Comparison of ENCODE assay signal across 16 cellular contexts in the genomic region with DNA sequence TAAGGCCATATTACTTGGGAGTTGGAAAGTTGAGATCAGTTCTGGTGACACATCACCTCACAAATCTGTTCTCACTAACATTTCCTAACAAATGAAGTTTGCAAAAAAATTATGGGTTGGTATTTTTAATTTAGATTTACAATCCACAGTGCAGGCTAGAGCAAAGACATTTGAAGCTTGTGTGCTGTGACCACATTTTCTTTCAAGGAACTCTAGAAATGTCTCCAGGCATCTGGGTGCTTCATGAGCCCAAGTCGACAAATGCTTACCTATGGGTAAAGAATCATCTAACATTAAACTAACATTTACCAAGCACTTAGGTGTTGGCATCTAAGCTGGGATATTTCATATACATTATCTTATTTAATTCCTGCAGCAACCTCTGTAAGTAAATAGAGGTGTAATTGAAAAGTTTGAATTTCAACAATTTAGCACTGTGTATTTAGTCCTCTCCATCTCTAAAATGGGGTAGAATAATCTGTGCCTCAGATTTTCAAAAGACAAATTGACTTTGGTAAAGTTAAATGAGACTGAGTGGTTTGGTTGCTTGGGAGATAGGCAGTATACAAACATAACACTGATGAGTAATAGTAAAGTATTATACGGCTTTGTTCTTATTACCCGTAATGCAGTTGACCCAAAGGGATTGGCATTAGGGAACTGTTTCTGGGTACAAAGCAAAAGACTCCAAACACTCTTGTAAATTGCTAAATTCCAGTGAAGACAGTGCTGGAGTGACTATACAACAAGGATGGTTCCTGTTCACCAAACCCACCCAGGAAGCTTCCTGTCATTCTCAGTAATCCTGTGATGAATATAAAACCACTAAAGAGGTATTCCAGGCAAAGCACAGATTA.
DNase-seq lines count a peak whose midpoint lies in the region; ATAC-seq and TF ChIP-seq lines count a peak whose summit lies in the region.
"Had no signal": no experiment of that assay in that cellular context is flagged by ENCODE, and none has a peak within 500 bp of the region (broad histone marks: within the 10 kb centered on the region; RNA-seq: fewer than 3 reads in every experiment).

No MANE protein-coding gene starts in this region.

- H4K20me1 ChIP-seq in GM23338 (replicated peaks; ENCODE audit: insufficient read depth) = no peaks in the 10 kb centered on the region; the same call in 1 of the 2 replicates

- ATAC-seq in activated CD4-positive, alpha-beta T cell treated with anti-CD3 and anti-CD28 coated beads for 36 hours = peak; percentile 19
- ATAC-seq in stimulated activated effector memory CD8-positive, alpha-beta T cell treated with anti-CD3 and anti-CD28 coated beads, Interleukin-12 subunit alpha, Interleukin-12 subunit beta, amount 100 ng/mL, for 72 hours = peak; percentile 80
- ATAC-seq in GM23338 (no peak), GM19463 (IDR thresholded peaks at IDR 0.05; ENCODE audit: unreplicated experiment) (no peak)
- ATAC-seq: HepG2 had no signal

- H3K9me2 ChIP-seq in GM23338 (ENCODE audit: insufficient read depth) = peaks cover 9% of the 10 kb centered on the region; the same call in 1 of the 2 replicates

- CTCF ChIA-PET in activated CD4-positive, alpha-beta T cell treated with anti-CD3 and anti-CD28 coated beads for 36 hours (lab: Charles Lee) = interaction anchor here (0.8 to 1.7 kb wide), 4 partner anchors 9 to 24 kb away, joined by 3 to 4 read pairs (median 4); no protein-coding TSS in a partner anchor

- no peak for DNase-seq in activated CD4-positive, alpha-beta T cell treated with anti-CD3 and anti-CD28 coated beads for 36 hours
- DNase-seq in activated CD4-positive, alpha-beta T cell treated with anti-CD3 and anti-CD28 coated beads for 4 hours = no peak
- DNase-seq in SK-MEL-5 (ENCODE audit: low read depth, low spot score) (peak; percentile 2), fibroblast of mammary gland (ENCODE audit: low read depth) (peak; percentile 17), T1000 (lab: John Stamatoyannopoulos, UW) (no peak), GM23338 (ENCODE audit: low spot score) (no peak)
- DNase-seq in stimulated activated effector memory CD8-positive, alpha-beta T cell treated with anti-CD3 and anti-CD28 coated beads, Interleukin-12 subunit alpha, Interleukin-12 subunit beta, amount 100 ng/mL, for 72 hours (ENCODE audit: low spot score in 2 of 2) = no peak
- DNase-seq: colonic mucosa, mesendoderm, NCI-H1048, NCI-H2227 treated with DMSO at 0.1 percent for 48 hours, ovary, transverse colon had no signal

- H3K4me1 Mint-ChIP-seq in activated CD4-positive, alpha-beta T cell treated with anti-CD3 and anti-CD28 coated beads for 36 hours = peaks cover 42% of the 10 kb centered on the region
- peaks cover 18% of the 10 kb centered on the region for H3K4me1 Mint-ChIP-seq in stimulated activated effector memory CD8-positive, alpha-beta T cell treated with anti-CD3 and anti-CD28 coated beads, Interleukin-12 subunit alpha, Interleukin-12 subunit beta, amount 100 ng/mL, for 72 hours
- H3K4me1 Mint-ChIP-seq in GM23338 = no peaks in the 10 kb centered on the region

- in situ Hi-C loops in SK-MEL-5 (cut with HindIII; ENCODE audit: low pct_unique_long_range_greater_than_20kb, low sequenced_read_pairs) = no loop called here

- no peak overlapping the region for H3K27ac Mint-ChIP-seq in activated CD4-positive, alpha-beta T cell treated with anti-CD3 and anti-CD28 coated beads for 36 hours
- no peak overlapping the region for H3K27ac Mint-ChIP-seq in stimulated activated effector memory CD8-positive, alpha-beta T cell treated with anti-CD3 and anti-CD28 coated beads, Interleukin-12 subunit alpha, Interleukin-12 subunit beta, amount 100 ng/mL, for 72 hours
- no peak overlapping the region for H3K27ac Mint-ChIP-seq in GM23338

- no peaks in the 10 kb centered on the region for H3K27me3 ChIP-seq in GM23338 (ENCODE audit: insufficient read depth)
- H3K27me3 ChIP-seq: colonic mucosa, ovary, transverse colon had no signal

- no peak overlapping the region for H3K4me3 Mint-ChIP-seq in activated CD4-positive, alpha-beta T cell treated with anti-CD3 and anti-CD28 coated beads for 36 hours
- no peak overlapping the region for H3K4me3 Mint-ChIP-seq in stimulated activated effector memory CD8-positive, alpha-beta T cell treated with anti-CD3 and anti-CD28 coated beads, Interleukin-12 subunit alpha, Interleukin-12 subunit beta, amount 100 ng/mL, for 72 hours
- no peak overlapping the region for H3K4me3 Mint-ChIP-seq in GM23338
- H3K4me3 Mint-ChIP-seq: activated naive CD8-positive, alpha-beta T cell had no signal

- intact Hi-C loops in activated CD4-positive, alpha-beta T cell treated with anti-CD3 and anti-CD28 coated beads for 36 hours (cut with DNase I, micrococcal nuclease) = loop anchor here (5.0 kb wide), 2 partner anchors 37 to 613 kb away; no protein-coding TSS in a partner anchor

- no peaks in the 10 kb centered on the region for H3F3A ChIP-seq in GM23338 (replicated peaks; ENCODE audit: low read depth)

- H2AFZ ChIP-seq in GM23338 = no peak overlapping the region

- no peak overlapping the region for H3K27ac ChIP-seq in GM23338 (ENCODE audit: low read depth)
- H3K27ac ChIP-seq: colonic mucosa, ovary, transverse colon had no signal

- no peaks in the 10 kb centered on the region for H3K36me3 ChIP-seq in GM23338 (ENCODE audit: insufficient read depth)
- H3K36me3 ChIP-seq: colonic mucosa, ovary, transverse colon had no signal

- POLR2A ChIA-PET in activated CD4-positive, alpha-beta T cell treated with anti-CD3 and anti-CD28 coated beads for 36 hours (lab: Charles Lee) = no interaction called here

- no peaks in the 10 kb centered on the region for H3K79me2 ChIP-seq in GM23338 (replicated peaks; ENCODE audit: insufficient read depth)

- peaks cover 2% of the 10 kb centered on the region for H3K9me3 Mint-ChIP-seq in activated CD4-positive, alpha-beta T cell treated with anti-CD3 and anti-CD28 coated beads for 36 hours (ENCODE audit: low read depth)
- H3K9me3 Mint-ChIP-seq in stimulated activated effector memory CD8-positive, alpha-beta T cell treated with anti-CD3 and anti-CD28 coated beads, Interleukin-12 subunit alpha, Interleukin-12 subunit beta, amount 100 ng/mL, for 72 hours = no peaks in the 10 kb centered on the region
- no peaks in the 10 kb centered on the region for H3K9me3 Mint-ChIP-seq in GM23338

- H3K27me3 Mint-ChIP-seq in activated CD4-positive, alpha-beta T cell treated with anti-CD3 and anti-CD28 coated beads for 36 hours = no peaks in the 10 kb centered on the region
- no peaks in the 10 kb centered on the region for H3K27me3 Mint-ChIP-seq in GM23338 (ENCODE audit: insufficient read depth, low read depth, poor library complexity)
- H3K27me3 Mint-ChIP-seq: activated naive CD8-positive, alpha-beta T cell had no signal

- peaks cover 7% of the 10 kb centered on the region for H3K36me3 Mint-ChIP-seq in activated CD4-positive, alpha-beta T cell treated with anti-CD3 and anti-CD28 coated beads for 36 hours (ENCODE audit: low read depth)
- no peaks in the 10 kb centered on the region for H3K36me3 Mint-ChIP-seq in stimulated activated effector memory CD8-positive, alpha-beta T cell treated with anti-CD3 and anti-CD28 coated beads, Interleukin-12 subunit alpha, Interleukin-12 subunit beta, amount 100 ng/mL, for 72 hours
- H3K36me3 Mint-ChIP-seq in GM23338 (ENCODE audit: low read depth) = no peaks in the 10 kb centered on the region
- H3K36me3 Mint-ChIP-seq: activated naive CD8-positive, alpha-beta T cell had no signal

- H3K4me2 ChIP-seq in GM23338 = no peak overlapping the region

- no peak overlapping the region for H3K4me3 ChIP-seq in fibroblast of mammary gland (ENCODE audit: control insufficient read depth, low read depth, low read length)
- H3K4me3 ChIP-seq in GM23338 = no peak overlapping the region
- H3K4me3 ChIP-seq: colonic mucosa, ovary, transverse colon had no signal

- TF ChIP-seq CTCF in fibroblast of mammary gland (conservative IDR thresholded peaks at IDR 0.05; ENCODE audit: control insufficient read depth, insufficient read depth, low read depth, low read length) (no peak), GM23338 (conservative IDR thresholded peaks at IDR 0.05; ENCODE audit: low read depth in 2 of 2) (no peak)

- no peaks in the 10 kb centered on the region; the same call in 1 of the 2 replicates for H3K4me1 ChIP-seq in GM23338 (ENCODE audit: insufficient read depth)
- H3K4me1 ChIP-seq: colonic mucosa, transverse colon had no signal

TF ChIP-seq in GM23338, 12 proteins besides CTCF, POLR2A, EP300 and RAD21 (continues in another document):
- TF ChIP-seq ZNF114 (CRISPR knock-in tag; IDR thresholded peaks at IDR 0.05) = no peak
- TF ChIP-seq, protein P1, sequence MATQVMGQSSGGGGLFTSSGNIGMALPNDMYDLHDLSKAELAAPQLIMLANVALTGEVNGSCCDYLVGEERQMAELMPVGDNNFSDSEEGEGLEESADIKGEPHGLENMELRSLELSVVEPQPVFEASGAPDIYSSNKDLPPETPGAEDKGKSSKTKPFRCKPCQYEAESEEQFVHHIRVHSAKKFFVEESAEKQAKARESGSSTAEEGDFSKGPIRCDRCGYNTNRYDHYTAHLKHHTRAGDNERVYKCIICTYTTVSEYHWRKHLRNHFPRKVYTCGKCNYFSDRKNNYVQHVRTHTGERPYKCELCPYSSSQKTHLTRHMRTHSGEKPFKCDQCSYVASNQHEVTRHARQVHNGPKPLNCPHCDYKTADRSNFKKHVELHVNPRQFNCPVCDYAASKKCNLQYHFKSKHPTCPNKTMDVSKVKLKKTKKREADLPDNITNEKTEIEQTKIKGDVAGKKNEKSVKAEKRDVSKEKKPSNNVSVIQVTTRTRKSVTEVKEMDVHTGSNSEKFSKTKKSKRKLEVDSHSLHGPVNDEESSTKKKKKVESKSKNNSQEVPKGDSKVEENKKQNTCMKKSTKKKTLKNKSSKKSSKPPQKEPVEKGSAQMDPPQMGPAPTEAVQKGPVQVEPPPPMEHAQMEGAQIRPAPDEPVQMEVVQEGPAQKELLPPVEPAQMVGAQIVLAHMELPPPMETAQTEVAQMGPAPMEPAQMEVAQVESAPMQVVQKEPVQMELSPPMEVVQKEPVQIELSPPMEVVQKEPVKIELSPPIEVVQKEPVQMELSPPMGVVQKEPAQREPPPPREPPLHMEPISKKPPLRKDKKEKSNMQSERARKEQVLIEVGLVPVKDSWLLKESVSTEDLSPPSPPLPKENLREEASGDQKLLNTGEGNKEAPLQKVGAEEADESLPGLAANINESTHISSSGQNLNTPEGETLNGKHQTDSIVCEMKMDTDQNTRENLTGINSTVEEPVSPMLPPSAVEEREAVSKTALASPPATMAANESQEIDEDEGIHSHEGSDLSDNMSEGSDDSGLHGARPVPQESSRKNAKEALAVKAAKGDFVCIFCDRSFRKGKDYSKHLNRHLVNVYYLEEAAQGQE (IDR thresholded peaks at IDR 0.05; ENCODE audit: unreplicated experiment) = no peak

Comparison
In these comparisons a context has a peak if more than half of its experiments do, and no peak if none do; other contexts are left out.
1. ATAC-seq: peak in activated CD4-positive, alpha-beta T cell treated with anti-CD3 and anti-CD28 coated beads for 36 hours (single experiment) and stimulated activated effector memory CD8-positive, alpha-beta T cell treated with anti-CD3 and anti-CD28 coated beads, Interleukin-12 subunit alpha, Interleukin-12 subunit beta, amount 100 ng/mL, for 72 hours (single experiment); none in GM23338 (single experiment) and GM19463 (single experiment).
2. DNase-seq: peak in SK-MEL-5 (single experiment) and fibroblast of mammary gland (single experiment); none in activated CD4-positive, alpha-beta T cell treated with anti-CD3 and anti-CD28 coated beads for 36 hours (single experiment), activated CD4-positive, alpha-beta T cell treated with anti-CD3 and anti-CD28 coated beads for 4 hours (0 of 2), stimulated activated effector memory CD8-positive, alpha-beta T cell treated with anti-CD3 and anti-CD28 coated beads, Interleukin-12 subunit alpha, Interleukin-12 subunit beta, amount 100 ng/mL, for 72 hours (0 of 2), T1000 (single experiment) and GM23338 (single experiment).